25 cellular contexts compared by ENCODE assay signal in genomic region chr17:57714660-57715059, GRCh38. TPM values are rescaled to one million over a fixed set of nuclear protein-coding genes. Genes with fewer than 3 reads are reported as not detected.
DNase-seq lines count a peak whose midpoint lies in the region; TF ChIP-seq lines count a peak whose summit lies in the region.
"Had no signal": no experiment of that assay in that cellular context is flagged by ENCODE, and none has a peak within 500 bp of the region (broad histone marks: within the 10 kb centered on the region; RNA-seq: fewer than 3 reads in every experiment).

No MANE protein-coding gene starts in this region.

- H3K9me3 ChIP-seq in vagina: no peaks in the 10 kb centered on the region
- H3K9me3 ChIP-seq: ovary, right lobe of liver had no signal

- TF ChIP-seq POLR2A in vagina (IDR thresholded peaks at IDR 0.05): no peak

- no peak overlapping the region for H3K27ac ChIP-seq in vagina
- H3K27ac ChIP-seq: brain microvascular endothelial cell, ovary, right lobe of liver, WERI-Rb-1 had no signal

- H3K36me3 ChIP-seq in vagina: no peaks in the 10 kb centered on the region
- H3K36me3 ChIP-seq: brain microvascular endothelial cell, ovary, right lobe of liver, WERI-Rb-1 had no signal

- H3K27me3 ChIP-seq in vagina: no peaks in the 10 kb centered on the region
- H3K27me3 ChIP-seq: ovary, right lobe of liver had no signal

- no peaks in the 10 kb centered on the region for H3K4me1 ChIP-seq in vagina
- H3K4me1 ChIP-seq: Caco-2, right lobe of liver had no signal

- DNase-seq in HFF-Myc (ENCODE audit: extremely low read depth, low read depth): peak; percentile 16
- DNase-seq in NCI-H2029 (lab: John Stamatoyannopoulos, UW): peak; percentile 79
- peak; percentile 29 for DNase-seq in ecto neural progenitor cell (ENCODE audit: low spot score)
- peak; percentile 37 for DNase-seq in renal cortical epithelial cell (ENCODE audit: low read depth)
- no peak for DNase-seq in Kasumi-1 (lab: John Stamatoyannopoulos, UW)
- DNase-seq in activated CD4-positive, alpha-beta T cell treated with anti-CD3 and anti-CD28 coated beads, Interleukin-2, amount 50 U/mL, for 4 hours: no peak
- no peak for DNase-seq in vagina (ENCODE audit: extremely low spot score in 2 of 2)
- DNase-seq: activated CD4-positive, alpha-beta T cell treated with anti-CD3 and anti-CD28 coated beads, Interleukin-2, amount 10 ng/mL, durations not matched to agents 7 days and 5 days; activated naive CD4-positive, alpha-beta T cell treated with anti-CD3 and anti-CD28 coated beads, Interleukin-2, amount 10 ng/mL, durations not matched to agents 7 days and 5 days; brain microvascular endothelial cell; Caco-2; effector CD4-positive, alpha-beta T cell; glutamatergic neuron; mammary epithelial cell; NCI-H1694 treated with DMSO at 0.1 percent for 48 hours; NCI-H82; ovary; right lobe of liver; stimulated activated CD4-positive, alpha-beta T cell treated with anti-CD3 and anti-CD28 coated beads, Interleukin-4, amount 100 ng/mL, for 24 hours; WERI-Rb-1 had no signal

- intact Hi-C loops in vagina (cut with DNase I): no loop called here

- TF ChIP-seq CTCF in HFF-Myc (IDR thresholded peaks at IDR 0.05; ENCODE audit: low read depth, low read length, missing control alignments) (no peak), vagina (IDR thresholded peaks at IDR 0.05) (no peak)

- H3K4me3 ChIP-seq in HFF-Myc (replicated peaks; ENCODE audit: low read depth, low read length) (no peak overlapping the region), vagina (no peak overlapping the region)
- H3K4me3 ChIP-seq: GM12878, ovary, right lobe of liver had no signal

RNA-seq across cellular contexts. Expression of gene CCDC182, which starts 30.4 kb away (rescaled TPM):
- total RNA-seq in renal cortical epithelial cell (not detected in 2 replicates), vagina (not detected)
- total RNA-seq: activated CD4-positive, alpha-beta T cell treated with anti-CD3 and anti-CD28 coated beads, Interleukin-2, amount 10 ng/mL, durations not matched to agents 7 days and 5 days; activated T-helper 1 cell treated with anti-CD3 and anti-CD28 coated beads, Interleukin-12 subunit alpha, Interleukin-12 subunit beta, Interleukin-2, Interleukin-4 antibody, amounts not matched to agents 30 ng/mL and 10 ng/mL and 1 ng/mL, durations not matched to agents 14 hours and 24 hours and 36 hours; Caco-2; Daoy; epithelial cell of proximal tubule; GM12878; kidney epithelial cell; mammary epithelial cell; ovary; right lobe of liver had no signal

Comparison
In these comparisons a context has a peak if more than half of its experiments do, and no peak if none do; other contexts are left out.
1. DNase-seq: peak in HFF-Myc (single experiment), NCI-H2029 (single experiment), ecto neural progenitor cell (single experiment) and renal cortical epithelial cell (single experiment); none in Kasumi-1 (0 of 2), activated CD4-positive, alpha-beta T cell treated with anti-CD3 and anti-CD28 coated beads, Interleukin-2, amount 50 U/mL, for 4 hours (0 of 2) and vagina (0 of 2).